In genomic region chr2:9474361-9475117, GRCh38 we compare ENCODE assay signal across 8 cellular contexts. TPM values are rescaled to one million over a fixed set of nuclear protein-coding genes. Genes with fewer than 3 reads are reported as not detected.
DNase-seq lines count a peak whose midpoint lies in the region; TF ChIP-seq lines count a peak whose summit lies in the region.

TSS of gene IAH1 (plus strand) at chr2:9474551. CDS start at chr2:9474567, 16 bp downstream.

- peak; percentile 82 for DNase-seq in H7
- DNase-seq in LoVo (ENCODE audit: low spot score): peak; percentile 64
- peak; percentile 72 for DNase-seq in activated CD4-positive, alpha-beta T cell treated with anti-CD3 and anti-CD28 coated beads for 1 hour
- DNase-seq in cerebellar cortex (ENCODE audit: low spot score): peak; percentile 48
- peak; percentile 63 for DNase-seq in kidney tubule cell (ENCODE audit: low spot score)
- peak; percentile 47 to 56 (median 50) for DNase-seq in stimulated activated CD4-positive, alpha-beta T cell treated with anti-CD3 and anti-CD28 coated beads, Interleukin-1b, Interleukin-23, amount 100 ng/mL, for 24 hours (ENCODE audit: low read depth in 4 of 4, low spot score in 1 of 4)
- no peak for DNase-seq in NCI-H1048 (lab: John Stamatoyannopoulos, UW)

- no peaks in the 10 kb centered on the region; the same call in 1 of the 2 replicates for H3K27me3 ChIP-seq in H7 (ENCODE audit: control insufficient read depth, insufficient read depth, low read length)

- H3K36me3 ChIP-seq in H7 (replicated peaks; ENCODE audit: control insufficient read depth, insufficient read depth, low read length): peaks cover 2% of the 10 kb centered on the region

- no peak for TF ChIP-seq CTCF in GM12875 (IDR thresholded peaks at IDR 0.05; ENCODE audit: borderline replicate concordance, insufficient read depth, low read depth, low read length)

- H3K4me3 ChIP-seq in GM12875 (ENCODE audit: low read depth, low read length) (peak within 1 kb of the TSS; percentile 82), H7 (ENCODE audit: insufficient read depth, low read depth, low read length) (peak within 1 kb of the TSS; percentile 57)

RNA-seq across cellular contexts. Expression of gene IAH1, which starts in this region (rescaled TPM):
- 23.2 and 25.3 TPM in 2 replicates for total RNA-seq in H7 (2014; rRNA removed; shearing (Covaris generic))
